Comparison of ENCODE assay signal across 8 cellular contexts in genomic region chr3:11096266-11097135, GRCh38. TPM values are rescaled to one million over a fixed set of nuclear protein-coding genes. Genes with fewer than 3 reads are reported as not detected.
A peak's percentile ranks its signal among the peaks of the same experiment; 100 is the strongest.
DNase-seq lines count a peak whose midpoint lies in the region; ATAC-seq and TF ChIP-seq lines count a peak whose summit lies in the region.

No MANE protein-coding gene starts in this region.

- TF ChIP-seq CTCF in NB4 (IDR thresholded peaks at IDR 0.05; ENCODE audit: low read depth, low read length) (no peak), epithelial cell of proximal tubule (conservative IDR thresholded peaks at IDR 0.05; ENCODE audit: low read depth, low read length) (no peak), mucosa of descending colon (IDR thresholded peaks at IDR 0.05) (no peak)

- CTCF ChIA-PET in activated CD8-positive, alpha-beta memory T cell treated with anti-CD3 and anti-CD28 coated beads, Interleukin-2, amount 10 ng/mL, durations not matched to agents 7 days and 5 days (lab: Charles Lee), result interaction anchor here (1.8 kb wide), 1 partner anchor 36 kb away, joined by 6 read pairs; no protein-coding TSS in a partner anchor

- no peaks in the 10 kb centered on the region for H3K9me3 ChIP-seq in mucosa of descending colon

- ATAC-seq in activated CD8-positive, alpha-beta memory T cell treated with anti-CD3 and anti-CD28 coated beads, Interleukin-2, amount 10 ng/mL, durations not matched to agents 7 days and 5 days, result peak; percentile 90
- peak; percentile 81 for ATAC-seq in mucosa of descending colon
- no peak for ATAC-seq in GM21423 (IDR thresholded peaks at IDR 0.05; ENCODE audit: unreplicated experiment)

- intact Hi-C loops in mucosa of descending colon (cut with DNase I, micrococcal nuclease), result no loop called here

- no peak overlapping the region for H3K4me3 Mint-ChIP-seq in activated CD8-positive, alpha-beta memory T cell treated with anti-CD3 and anti-CD28 coated beads, Interleukin-2, amount 10 ng/mL, durations not matched to agents 7 days and 5 days

- no peak overlapping the region for H3K27ac Mint-ChIP-seq in activated CD8-positive, alpha-beta memory T cell treated with anti-CD3 and anti-CD28 coated beads, Interleukin-2, amount 10 ng/mL, durations not matched to agents 7 days and 5 days

- DNase-seq in ELR (ENCODE audit: low read depth) (peak; percentile 93), NB4 (ENCODE audit: low read depth) (peak; percentile 99), epithelial cell of proximal tubule (ENCODE audit: low read depth) (peak; percentile 73), mucosa of descending colon (peak; percentile 45 to 62 (median 48)), DMS114 treated with DMSO at 0.1 percent for 48 hours (lab: John Stamatoyannopoulos, UW; ENCODE audit: unreplicated experiment) (no peak)
- DNase-seq in activated CD8-positive, alpha-beta memory T cell treated with anti-CD3 and anti-CD28 coated beads, Interleukin-2, amount 10 ng/mL, durations not matched to agents 7 days and 5 days, result peak; percentile 71
- peak; percentile 32 to 44 for DNase-seq in stimulated activated CD8-positive, alpha-beta memory T cell treated with anti-CD3 and anti-CD28 coated beads, Interleukin-4, amount 100 ng/mL, for 4 hours (ENCODE audit: low read depth in 2 of 2, low spot score in 1 of 2)

- H3K4me1 Mint-ChIP-seq in activated CD8-positive, alpha-beta memory T cell treated with anti-CD3 and anti-CD28 coated beads, Interleukin-2, amount 10 ng/mL, durations not matched to agents 7 days and 5 days, result peaks cover 12% of the 10 kb centered on the region

- H3K36me3 Mint-ChIP-seq in activated CD8-positive, alpha-beta memory T cell treated with anti-CD3 and anti-CD28 coated beads, Interleukin-2, amount 10 ng/mL, durations not matched to agents 7 days and 5 days, result no peaks in the 10 kb centered on the region

- peaks cover 5% of the 10 kb centered on the region for H3K4me1 ChIP-seq in mucosa of descending colon (ENCODE audit: low read depth)

- no peaks in the 10 kb centered on the region for H3K36me3 ChIP-seq in mucosa of descending colon (ENCODE audit: low read depth)

- H3K9me3 Mint-ChIP-seq in activated CD8-positive, alpha-beta memory T cell treated with anti-CD3 and anti-CD28 coated beads, Interleukin-2, amount 10 ng/mL, durations not matched to agents 7 days and 5 days (ENCODE audit: low read depth), result no peaks in the 10 kb centered on the region

- H3K27me3 Mint-ChIP-seq in activated CD8-positive, alpha-beta memory T cell treated with anti-CD3 and anti-CD28 coated beads, Interleukin-2, amount 10 ng/mL, durations not matched to agents 7 days and 5 days, result peaks cover 25% of the 10 kb centered on the region

- H3K4me3 ChIP-seq in NB4 (ENCODE audit: low read depth, low read length) (peak overlapping the region; percentile 56), epithelial cell of proximal tubule (ENCODE audit: low read depth, low read length) (peak overlapping the region; percentile 37), mucosa of descending colon (no peak overlapping the region)

- no peak for TF ChIP-seq POLR2A in NB4 (IDR thresholded peaks at IDR 0.05; ENCODE audit: extremely low read depth, insufficient read length)

RNA-seq across cellular contexts. Expression of gene HRH1, which starts 57.8 kb away (rescaled TPM):
- under 1 TPM; 0.15 to 0.16 TPM for total RNA-seq in activated CD8-positive, alpha-beta memory T cell treated with anti-CD3 and anti-CD28 coated beads, Interleukin-2, amount 10 ng/mL, durations not matched to agents 7 days and 5 days
- total RNA-seq in epithelial cell of proximal tubule (3.1 and 7.3 TPM in 2 replicates), mucosa of descending colon (10 to 100 TPM in 2 of 3 donors, 1 to 10 TPM in 1; 8.3 to 16.7 (median 10.3) TPM)
